13 cellular contexts compared by ENCODE assay signal in the genomic region with DNA sequence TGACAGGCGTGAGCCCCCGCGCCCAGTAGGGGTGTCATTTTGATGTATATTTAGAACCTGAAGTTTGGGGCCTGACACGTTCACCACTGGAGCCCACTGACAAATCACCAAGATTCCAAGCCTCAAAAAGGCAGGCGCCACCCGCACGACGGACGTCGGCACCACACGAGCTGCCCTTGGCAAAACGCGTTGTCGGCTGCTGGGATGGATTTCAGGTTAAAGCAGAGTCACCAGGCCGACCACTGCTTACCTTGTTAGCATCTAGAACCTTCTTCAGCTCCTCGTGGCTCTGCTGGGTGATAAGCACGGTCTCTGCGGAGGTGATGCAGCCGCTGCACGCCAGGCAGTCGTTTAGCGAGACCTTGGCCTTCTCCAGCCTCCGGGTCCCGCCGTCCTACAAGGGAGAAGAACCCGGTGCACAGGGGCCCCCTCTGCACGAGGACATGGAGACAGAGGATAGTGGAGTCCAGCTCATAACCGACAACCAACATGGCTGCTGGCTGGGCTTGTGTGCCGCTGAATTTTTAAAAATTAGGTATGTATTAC. TPM values are rescaled to one million over a fixed set of nuclear protein-coding genes. Genes with fewer than 3 reads are reported as not detected.
"Had no signal": no experiment of that assay in that cellular context is flagged by ENCODE, and none has a peak within 500 bp of the region (broad histone marks: within the 10 kb centered on the region; RNA-seq: fewer than 3 reads in every experiment).

No MANE protein-coding gene starts in this region.

- H3K4me3 Mint-ChIP-seq: activated CD8-positive, alpha-beta T cell treated with anti-CD3 and anti-CD28 coated beads, Interleukin-2, amount 10 ng/mL, durations not matched to agents 7 days and 5 days; central memory CD8-positive, alpha-beta T cell; effector memory CD8-positive, alpha-beta T cell had no signal

- H3K9me3 Mint-ChIP-seq: activated naive CD4-positive, alpha-beta T cell treated with anti-CD3 and anti-CD28 coated beads, Interleukin-2, amount 50 U/mL, for 72 hours; central memory CD8-positive, alpha-beta T cell; effector memory CD8-positive, alpha-beta T cell; natural killer cell treated with Interleukin-12 subunit alpha and Interleukin-12 subunit beta and Interleukin-15 and Interleukin-18, amount 100 ng/mL, for 72 hours had no signal

- H3K27ac ChIP-seq: epithelial cell of prostate, gastrocnemius medialis, heart right ventricle had no signal

- H3K36me3 Mint-ChIP-seq: natural killer cell treated with Interleukin-12 subunit alpha and Interleukin-12 subunit beta and Interleukin-15 and Interleukin-18, amount 100 ng/mL, for 72 hours had no signal

- H3K27me3 Mint-ChIP-seq: central memory CD8-positive, alpha-beta T cell; effector memory CD8-positive, alpha-beta T cell; natural killer cell treated with Interleukin-12 subunit alpha and Interleukin-12 subunit beta and Interleukin-15 and Interleukin-18, amount 100 ng/mL, for 72 hours had no signal

- H3K27ac Mint-ChIP-seq: activated CD8-positive, alpha-beta T cell treated with anti-CD3 and anti-CD28 coated beads, Interleukin-2, amount 10 ng/mL, durations not matched to agents 7 days and 5 days; effector memory CD8-positive, alpha-beta T cell had no signal

- DNase-seq: activated CD8-positive, alpha-beta T cell treated with anti-CD3 and anti-CD28 coated beads, Interleukin-2, amount 10 ng/mL, durations not matched to agents 7 days and 5 days; amniotic stem cell; effector memory CD8-positive, alpha-beta T cell; gastrocnemius medialis; heart right ventricle; mammary epithelial cell; stimulated activated CD4-positive, alpha-beta T cell treated with anti-CD3 and anti-CD28 coated beads, Interleukin-4, amount 100 ng/mL, for 4 hours; T-helper 9 cell had no signal

- H3K9me3 ChIP-seq: gastrocnemius medialis, heart right ventricle had no signal

- ATAC-seq: activated CD8-positive, alpha-beta T cell treated with anti-CD3 and anti-CD28 coated beads, Interleukin-2, amount 10 ng/mL, durations not matched to agents 7 days and 5 days; effector memory CD8-positive, alpha-beta T cell; gastrocnemius medialis; heart right ventricle; left lobe of liver had no signal

- H3K4me3 ChIP-seq: gastrocnemius medialis, heart right ventricle had no signal

- H3K27me3 ChIP-seq: gastrocnemius medialis had no signal

RNA-seq across cellular contexts. Expression of a gene that starts 10.8 kb away (rescaled TPM):
- total RNA-seq: gastrocnemius medialis had no signal
